In the genomic region with DNA sequence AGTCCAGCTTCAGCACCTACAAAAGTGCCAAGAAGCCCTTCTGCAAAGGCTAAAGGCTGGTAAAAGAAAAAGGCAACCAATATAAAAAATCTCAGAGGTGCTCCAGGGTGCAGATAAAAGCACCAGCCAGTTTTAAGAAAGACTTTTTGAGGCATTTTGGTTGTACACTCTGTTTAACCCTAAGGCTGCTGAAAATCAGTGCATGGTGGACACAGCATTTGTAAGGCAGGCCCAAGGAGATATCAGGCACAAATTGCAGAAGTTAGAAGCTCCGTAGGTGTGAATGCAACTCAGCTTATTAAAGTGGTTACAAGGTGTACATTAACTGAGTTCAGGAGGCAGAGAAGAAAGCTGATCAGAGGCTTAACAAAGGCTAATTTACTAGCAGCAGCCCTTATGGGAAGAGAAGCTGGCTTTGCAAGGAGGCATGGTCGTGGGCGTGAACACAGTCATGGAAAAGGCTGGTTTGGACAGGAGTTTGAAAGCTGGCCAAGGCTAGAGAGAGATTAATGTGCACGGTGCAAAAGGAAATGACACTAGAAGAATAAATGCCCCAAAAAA, we compare ENCODE assay signal across 9 cellular contexts. TPM values are rescaled to one million over a fixed set of nuclear protein-coding genes. Genes with fewer than 3 reads are reported as not detected.
DNase-seq lines count a peak whose midpoint lies in the region; ATAC-seq and TF ChIP-seq lines count a peak whose summit lies in the region.
"Had no signal": no experiment of that assay in that cellular context is flagged by ENCODE, and none has a peak within 500 bp of the region (broad histone marks: within the 10 kb centered on the region; RNA-seq: fewer than 3 reads in every experiment).

No MANE protein-coding gene starts in this region.

- no peaks in the 10 kb centered on the region for H3K36me3 ChIP-seq in transverse colon

- H3K27ac ChIP-seq in transverse colon: peak overlapping the region; percentile 84 to 92 (median 88)

- 25 to 67% methylated on average over 1 to 4 of the region's 4 CpGs for WGBS in transverse colon (ENCODE audit: low coverage in 1 of 2), 2 donors

- ATAC-seq in activated T-cell treated with anti-CD3 and anti-CD28 coated beads, Interleukin-2, amount 50 U/mL, for 72 hours (replicated peaks in 1 of 2): peak in 1 of 2 donors; percentile 7
- ATAC-seq in left lobe of liver (peak; percentile 53), GM18907 (IDR thresholded peaks at IDR 0.05; ENCODE audit: unreplicated experiment) (no peak)

- no peak for DNase-seq in activated T-cell treated with anti-CD3 and anti-CD28 coated beads, Interleukin-2, amount 50 U/mL, for 72 hours
- DNase-seq in activated T-cell treated with anti-CD3 and anti-CD28 coated beads, Interleukin-2, amount 50 U/mL, for 1 hour: no peak
- DNase-seq in activated T-helper 1 cell treated with anti-CD3 and anti-CD28 coated beads, Interleukin-12 subunit alpha, Interleukin-12 subunit beta, Interleukin-2, Interleukin-4 antibody, amounts not matched to agents 30 ng/mL and 10 ng/mL and 1 ng/mL, durations not matched to agents 14 hours and 24 hours and 36 hours (ENCODE audit: low spot score): no peak
- DNase-seq in left lobe of liver (ENCODE audit: low spot score) (no peak), transverse colon (peak; percentile 11), T-helper 9 cell (no peak), NCI-H524 treated with DMSO at 0.1 percent for 48 hours (lab: John Stamatoyannopoulos, UW) (no peak)

- no peak for TF ChIP-seq POLR2A in transverse colon (IDR thresholded peaks at IDR 0.05)

- H3K36me3 Mint-ChIP-seq in activated T-cell treated with anti-CD3 and anti-CD28 coated beads, Interleukin-2, amount 50 U/mL, for 72 hours (ENCODE audit: insufficient read depth in 2 of 2): no peaks in the 10 kb centered on the region
- no peaks in the 10 kb centered on the region for H3K36me3 Mint-ChIP-seq in activated T-helper 1 cell treated with anti-CD3 and anti-CD28 coated beads, Interleukin-12 subunit alpha, Interleukin-12 subunit beta, Interleukin-2, Interleukin-4 antibody, amounts not matched to agents 30 ng/mL and 10 ng/mL and 1 ng/mL, durations not matched to agents 14 hours and 24 hours and 36 hours (ENCODE audit: low read depth)

- peak overlapping the region; percentile 66 to 86 for H3K4me3 Mint-ChIP-seq in activated T-cell treated with anti-CD3 and anti-CD28 coated beads, Interleukin-2, amount 50 U/mL, for 72 hours
- H3K4me3 Mint-ChIP-seq in activated T-helper 1 cell treated with anti-CD3 and anti-CD28 coated beads, Interleukin-12 subunit alpha, Interleukin-12 subunit beta, Interleukin-2, Interleukin-4 antibody, amounts not matched to agents 30 ng/mL and 10 ng/mL and 1 ng/mL, durations not matched to agents 14 hours and 24 hours and 36 hours: peak overlapping the region; percentile 58

- in situ Hi-C loops in transverse colon (cut with MboI; ENCODE audit: low pct_ligation_motif_present in 1 of 4, low pct_unique_long_range_greater_than_20kb in 1 of 4, low sequenced_read_pairs in 3 of 4): no loop called here

- no peaks in the 10 kb centered on the region for H3K27me3 ChIP-seq in transverse colon

- no peaks in the 10 kb centered on the region for H3K9me3 ChIP-seq in transverse colon

- peak overlapping the region in 3 of 4 donors; percentile 24 to 59 (median 42) for H3K4me3 ChIP-seq in transverse colon

- H3K27ac Mint-ChIP-seq in activated T-cell treated with anti-CD3 and anti-CD28 coated beads, Interleukin-2, amount 50 U/mL, for 72 hours: peak overlapping the region; percentile 21
- peak overlapping the region; percentile 35 for H3K27ac Mint-ChIP-seq in activated T-helper 1 cell treated with anti-CD3 and anti-CD28 coated beads, Interleukin-12 subunit alpha, Interleukin-12 subunit beta, Interleukin-2, Interleukin-4 antibody, amounts not matched to agents 30 ng/mL and 10 ng/mL and 1 ng/mL, durations not matched to agents 14 hours and 24 hours and 36 hours

- TF ChIP-seq CTCF in transverse colon (IDR thresholded peaks at IDR 0.05): no peak

- H3K4me1 ChIP-seq in transverse colon: peaks cover 9 to 44% (median 29%) of the 10 kb centered on the region in 4 donors

- H3K27me3 Mint-ChIP-seq in activated T-cell treated with anti-CD3 and anti-CD28 coated beads, Interleukin-2, amount 50 U/mL, for 72 hours (ENCODE audit: low read depth): no peaks in the 10 kb centered on the region
- peaks cover 3% of the 10 kb centered on the region for H3K27me3 Mint-ChIP-seq in activated T-helper 1 cell treated with anti-CD3 and anti-CD28 coated beads, Interleukin-12 subunit alpha, Interleukin-12 subunit beta, Interleukin-2, Interleukin-4 antibody, amounts not matched to agents 30 ng/mL and 10 ng/mL and 1 ng/mL, durations not matched to agents 14 hours and 24 hours and 36 hours (ENCODE audit: insufficient read depth)

- peaks cover 36% of the 10 kb centered on the region for H3K4me1 Mint-ChIP-seq in activated T-cell treated with anti-CD3 and anti-CD28 coated beads, Interleukin-2, amount 50 U/mL, for 72 hours (ENCODE audit: low read depth)
- peaks cover 24% of the 10 kb centered on the region for H3K4me1 Mint-ChIP-seq in activated T-helper 1 cell treated with anti-CD3 and anti-CD28 coated beads, Interleukin-12 subunit alpha, Interleukin-12 subunit beta, Interleukin-2, Interleukin-4 antibody, amounts not matched to agents 30 ng/mL and 10 ng/mL and 1 ng/mL, durations not matched to agents 14 hours and 24 hours and 36 hours (ENCODE audit: low read depth)

- H3K9me3 Mint-ChIP-seq in activated T-cell treated with anti-CD3 and anti-CD28 coated beads, Interleukin-2, amount 50 U/mL, for 72 hours: no peaks in the 10 kb centered on the region
- no peaks in the 10 kb centered on the region for H3K9me3 Mint-ChIP-seq in activated T-helper 1 cell treated with anti-CD3 and anti-CD28 coated beads, Interleukin-12 subunit alpha, Interleukin-12 subunit beta, Interleukin-2, Interleukin-4 antibody, amounts not matched to agents 30 ng/mL and 10 ng/mL and 1 ng/mL, durations not matched to agents 14 hours and 24 hours and 36 hours

- TF ChIP-seq EP300 in transverse colon (IDR thresholded peaks at IDR 0.05; ENCODE audit: low read depth): no peak

- intact Hi-C loops in activated T-helper 1 cell treated with anti-CD3 and anti-CD28 coated beads, Interleukin-12 subunit alpha, Interleukin-12 subunit beta, Interleukin-2, Interleukin-4 antibody, amounts not matched to agents 30 ng/mL and 10 ng/mL and 1 ng/mL, durations not matched to agents 14 hours and 24 hours and 36 hours (cut with micrococcal nuclease): no loop called here
- intact Hi-C loops in transverse colon (cut with DNase I; ENCODE audit: low total_unique reads): no loop called here

RNA-seq across cellular contexts. Expression of a gene that starts 21.1 kb away (rescaled TPM):
- under 1 TPM; 0.36 to 0.49 TPM for total RNA-seq in activated T-cell treated with anti-CD3 and anti-CD28 coated beads, Interleukin-2, amount 50 U/mL, for 72 hours
- total RNA-seq in activated T-helper 1 cell treated with anti-CD3 and anti-CD28 coated beads, Interleukin-12 subunit alpha, Interleukin-12 subunit beta, Interleukin-2, Interleukin-4 antibody, amounts not matched to agents 30 ng/mL and 10 ng/mL and 1 ng/mL, durations not matched to agents 14 hours and 24 hours and 36 hours: not detected in 2 replicates
- total RNA-seq in left lobe of liver: 14.2 TPM
- 1 to 10 TPM in 1 of 4 donors, under 1 TPM in 2, not detected in 1; 0.80 to 3.7 (median 0.95) TPM for total RNA-seq in transverse colon
- total RNA-seq: mesenteric fat pad had no signal
